In genomic region chr5:135145985-135146384, GRCh38 we compare ENCODE assay signal across 2 cellular contexts.
A peak's percentile ranks its signal among the peaks of the same experiment; 100 is the strongest.
TF ChIP-seq lines count a peak whose summit lies in the region.

No MANE protein-coding gene starts in this region.

TF ChIP-seq in HepG2, 621 proteins besides CTCF, POLR2A, EP300 and RAD21 (continued from another document and continues in another):
- no peak for TF ChIP-seq DBP (CRISPR knock-in tag; IDR thresholded peaks at IDR 0.05; ENCODE audit: not compliant biosample characterization)
- no peak for TF ChIP-seq SP1 (IDR thresholded peaks at IDR 0.05)
- TF ChIP-seq SP1 (CRISPR knock-in tag; IDR thresholded peaks at IDR 0.05) = no peak
- TF ChIP-seq CENPT (CRISPR knock-in tag; IDR thresholded peaks at IDR 0.05; ENCODE audit: low read depth) = no peak
- no peak for TF ChIP-seq FOXA1 (IDR thresholded peaks at IDR 0.05)
- TF ChIP-seq FOXA1 (CRISPR knock-in tag; IDR thresholded peaks at IDR 0.05) = peak; percentile 52; the same call in 1 of the 2 replicates
- TF ChIP-seq RXRB (CRISPR knock-in tag; IDR thresholded peaks at IDR 0.05; ENCODE audit: borderline replicate concordance) = 0 out of 2 replicates have a peak, but pooled peaks have one; percentile 11
- TF ChIP-seq ZNF10 (CRISPR knock-in tag; IDR thresholded peaks at IDR 0.05; ENCODE audit: borderline replicate concordance, low read depth) = no peak
- TF ChIP-seq CREM (IDR thresholded peaks at IDR 0.05) = no peak
- no peak for TF ChIP-seq CREM (CRISPR knock-in tag; IDR thresholded peaks at IDR 0.05)
- no peak for TF ChIP-seq NBN (conservative IDR thresholded peaks at IDR 0.05)
- TF ChIP-seq CEBPG (CRISPR knock-in tag; IDR thresholded peaks at IDR 0.05) = peak; percentile 94
- TF ChIP-seq RFXANK (CRISPR knock-in tag; IDR thresholded peaks at IDR 0.05) = no peak
- no peak for TF ChIP-seq ZNF253 (CRISPR knock-in tag; IDR thresholded peaks at IDR 0.05; ENCODE audit: borderline replicate concordance)
- no peak for TF ChIP-seq ZNF850 (CRISPR knock-in tag; conservative IDR thresholded peaks at IDR 0.05)
- TF ChIP-seq ISL2 (CRISPR knock-in tag; IDR thresholded peaks at IDR 0.05) = 0 out of 2 replicates have a peak, but pooled peaks have one; percentile 31
- TF ChIP-seq GLMP (CRISPR knock-in tag; IDR thresholded peaks at IDR 0.05; ENCODE audit: borderline replicate concordance) = no peak
- TF ChIP-seq FIP1L1 (IDR thresholded peaks at IDR 0.05; ENCODE audit: borderline replicate concordance, insufficient read depth, low read depth, low read length) = no peak
- TF ChIP-seq ZNF317 (CRISPR knock-in tag; IDR thresholded peaks at IDR 0.05) = no peak
- no peak for TF ChIP-seq FOXK1 (CRISPR knock-in tag; IDR thresholded peaks at IDR 0.05; ENCODE audit: borderline replicate concordance, low read depth)
- TF ChIP-seq ATF3 (CRISPR knock-in tag; IDR thresholded peaks at IDR 0.05) = no peak
- no peak for TF ChIP-seq HOXD1 (CRISPR knock-in tag; IDR thresholded peaks at IDR 0.05)
- no peak for TF ChIP-seq ZNF570 (CRISPR knock-in tag; IDR thresholded peaks at IDR 0.05; ENCODE audit: borderline replicate concordance)
- TF ChIP-seq HNF4A (CRISPR knock-in tag; IDR thresholded peaks at IDR 0.05) = 0 out of 2 replicates have a peak, but pooled peaks have one; percentile 15
- no peak for TF ChIP-seq SETDB1 (CRISPR knock-in tag; IDR thresholded peaks at IDR 0.05; ENCODE audit: borderline replicate concordance)
- no peak for TF ChIP-seq TFAP4 (IDR thresholded peaks at IDR 0.05; ENCODE audit: borderline replicate concordance, low read depth)
- TF ChIP-seq ZNF747 (CRISPR knock-in tag; IDR thresholded peaks at IDR 0.05; ENCODE audit: borderline replicate concordance) = no peak
- TF ChIP-seq NFYB (CRISPR knock-in tag; IDR thresholded peaks at IDR 0.05) = no peak
- TF ChIP-seq ZNF121 (CRISPR knock-in tag; IDR thresholded peaks at IDR 0.05) = no peak
- TF ChIP-seq NR2F2 (IDR thresholded peaks at IDR 0.05; ENCODE audit: borderline replicate concordance, low read depth) = no peak
- no peak for TF ChIP-seq SKIL (CRISPR knock-in tag; IDR thresholded peaks at IDR 0.05; ENCODE audit: borderline replicate concordance)
- no peak for TF ChIP-seq ZNF292 (CRISPR knock-in tag; IDR thresholded peaks at IDR 0.05; ENCODE audit: borderline replicate concordance, low read depth)
- TF ChIP-seq ZFY (CRISPR knock-in tag; IDR thresholded peaks at IDR 0.05) = no peak

TF ChIP-seq in K562, 482 proteins besides CTCF, POLR2A, EP300 and RAD21 (continued from another document):
- no peak for TF ChIP-seq SAFB (IDR thresholded peaks at IDR 0.05; ENCODE audit: borderline replicate concordance, low read depth, low read length)
- no peak for TF ChIP-seq ZKSCAN1 (IDR thresholded peaks at IDR 0.05; ENCODE audit: low read depth, low read length)
- TF ChIP-seq POLR2G (IDR thresholded peaks at IDR 0.05; ENCODE audit: low read depth, low read length) = no peak
